Comparison of ENCODE assay signal across 22 cellular contexts in genomic region chr1:8223531-8223930, GRCh38.
DNase-seq lines count a peak whose midpoint lies in the region; ATAC-seq and TF ChIP-seq lines count a peak whose summit lies in the region.
"Had no signal": no experiment of that assay in that cellular context is flagged by ENCODE, and none has a peak within 500 bp of the region (broad histone marks: within the 10 kb centered on the region; RNA-seq: fewer than 3 reads in every experiment).

No MANE protein-coding gene starts in this region.

- TF ChIP-seq CTCF in RWPE1 (conservative IDR thresholded peaks at IDR 0.05; ENCODE audit: low read depth) (no peak), body of pancreas (IDR thresholded peaks at IDR 0.05) (no peak), heart left ventricle (IDR thresholded peaks at IDR 0.05) (no peak)

- peak overlapping the region; percentile 68 for H4K91ac ChIP-seq in trophoblast cell (ENCODE audit: low read depth, low read length)

- no peak overlapping the region for H2AFZ ChIP-seq in trophoblast cell (ENCODE audit: insufficient read depth, low read length, poor library complexity)
- H2AFZ ChIP-seq: GM23248, PC-9 had no signal

- 88% methylated on average over 1 of the region's 5 CpGs for WGBS in trophoblast cell (ENCODE audit: extremely low coverage, insufficient coverage, insufficient read length)
- WGBS in body of pancreas, 2 donors, result 88 to 96% methylated on average over 5 of the region's 5 CpGs
- 94 to 98% (median 95%) methylated on average over 5 of the region's 5 CpGs for WGBS in heart left ventricle, 4 donors

- POLR2A ChIA-PET in RWPE1 (lab: Yijun Ruan, JAX; ENCODE audit: low non-redundant PET), result no interaction called here

- DNase-seq in NCI-H345 (lab: John Stamatoyannopoulos, UW), result peak; percentile 22
- DNase-seq in NCI-H345 treated with DMSO at 0.1 percent for 48 hours (lab: John Stamatoyannopoulos, UW; ENCODE audit: unreplicated experiment), result no peak
- DNase-seq in RWPE1 (ENCODE audit: low spot score), result no peak
- no peak for DNase-seq in epithelial cell of prostate (ENCODE audit: low read depth, low spot score)
- DNase-seq in trophoblast cell, result no peak
- DNase-seq in activated CD4-positive, alpha-beta T cell treated with anti-CD3 and anti-CD28 coated beads, Interleukin-2, amount 50 U/mL, for 1 hour, result no peak
- no peak for DNase-seq in body of pancreas
- DNase-seq in heart left ventricle, result no peak
- DNase-seq: ACHN; CD4-positive, CD25-positive, alpha-beta regulatory T cell; GM23248; H7; KBM-7; MV-4-11; NCI-H1105 treated with DMSO at 0.1 percent for 48 hours; NCI-H2029; NCI-H446; NCI-H524 treated with DMSO at 0.1 percent for 48 hours; NCI-H774; PC-9; RPMI8226 had no signal

- H3K27ac ChIP-seq in RWPE1 (peak overlapping the region; percentile 88), epithelial cell of prostate (peak overlapping the region; percentile 85), trophoblast cell (ENCODE audit: low read depth, low read length) (peak overlapping the region; percentile 45), body of pancreas (no peak overlapping the region), heart left ventricle (no peak overlapping the region)
- H3K27ac ChIP-seq: 22Rv1, GM23248 had no signal

- H3K27me3 ChIP-seq in trophoblast cell (ENCODE audit: insufficient read depth, low read length) (no peaks in the 10 kb centered on the region), body of pancreas (no peaks in the 10 kb centered on the region), heart left ventricle (no peaks in the 10 kb centered on the region)

- H3K4me3 ChIP-seq in trophoblast cell (ENCODE audit: low read depth, low read length) (no peak overlapping the region), body of pancreas (no peak overlapping the region), heart left ventricle (no peak overlapping the region)
- H3K4me3 ChIP-seq: GM23248, PC-9 had no signal

- H3K79me2 ChIP-seq in trophoblast cell (ENCODE audit: control insufficient read depth, insufficient read depth, low read length, poor library complexity), result no peaks in the 10 kb centered on the region

- no peak overlapping the region for H3K4ac ChIP-seq in trophoblast cell (ENCODE audit: low read depth, low read length)

- peaks cover 24% of the 10 kb centered on the region for H3K79me1 ChIP-seq in trophoblast cell (ENCODE audit: low read length)

- peak overlapping the region; percentile 16 for H3K4me2 ChIP-seq in trophoblast cell (ENCODE audit: low read length)
- H3K4me2 ChIP-seq: PC-9 had no signal

- H3K36me3 ChIP-seq in trophoblast cell (ENCODE audit: control insufficient read depth in 1 of 2, insufficient read depth in 2 of 2, low read length in 2 of 2), result no peaks in the 10 kb centered on the region
- H3K36me3 ChIP-seq in body of pancreas (replicated peaks in 1 of 2; ENCODE audit: insufficient read depth in 1 of 2, low read depth in 2 of 2), result no peaks in the 10 kb centered on the region
- H3K36me3 ChIP-seq in heart left ventricle, result no peaks in the 10 kb centered on the region

- H3K4me1 ChIP-seq in trophoblast cell (ENCODE audit: control insufficient read depth in 1 of 2, insufficient read depth in 2 of 2, low read length in 2 of 2) (peaks cover 12 to 24% of the 10 kb centered on the region in 2 experiments), body of pancreas (no peaks in the 10 kb centered on the region), heart left ventricle (peaks cover 0 to 28% (median 0%) of the 10 kb centered on the region in 12 donors)

- H2AK5ac ChIP-seq in trophoblast cell (ENCODE audit: low read length), result no peak overlapping the region

- H3K9me3 ChIP-seq in trophoblast cell (ENCODE audit: insufficient read depth, low read depth, low read length), result peaks cover 6% of the 10 kb centered on the region
- H3K9me3 ChIP-seq in body of pancreas, result no peaks in the 10 kb centered on the region
- no peaks in the 10 kb centered on the region for H3K9me3 ChIP-seq in heart left ventricle

- TF ChIP-seq POLR2A in body of pancreas (IDR thresholded peaks at IDR 0.05), result no peak
- TF ChIP-seq POLR2A in heart left ventricle (IDR thresholded peaks at IDR 0.05), result no peak

- H3K23ac ChIP-seq in trophoblast cell (ENCODE audit: low read length), result no peak overlapping the region

- ATAC-seq in body of pancreas, result no peak
- no peak for ATAC-seq in heart left ventricle

- no peak overlapping the region for H3K14ac ChIP-seq in trophoblast cell (ENCODE audit: low read length)

- intact Hi-C loops in body of pancreas (cut with DNase I) (no loop called here), heart left ventricle (cut with DNase I) (no loop called here)

- no peak overlapping the region for H4K8ac ChIP-seq in trophoblast cell (ENCODE audit: low read depth, low read length)

- H4K12ac ChIP-seq in trophoblast cell (ENCODE audit: low read depth, low read length), result no peak overlapping the region

- H2BK5ac ChIP-seq in trophoblast cell (ENCODE audit: low read depth, low read length, poor library complexity), result no peak overlapping the region

- H2BK120ac ChIP-seq in trophoblast cell (ENCODE audit: insufficient read depth, low read length, poor library complexity), result peak overlapping the region; percentile 60

- H3K9ac ChIP-seq in trophoblast cell (ENCODE audit: low read length), result no peak overlapping the region
- H3K9ac ChIP-seq: GM23248 had no signal

- H3K18ac ChIP-seq in trophoblast cell (ENCODE audit: low read length), result no peak overlapping the region

- no peak overlapping the region for H2BK12ac ChIP-seq in trophoblast cell (ENCODE audit: low read length)

- CTCF ChIA-PET in RWPE1 (lab: Yijun Ruan, JAX), result interaction anchor here (0.7 kb wide), 1 partner anchor 192 kb away, joined by 4 read pairs; no protein-coding TSS in a partner anchor

Comparison
In these comparisons a context has a peak if more than half of its experiments do, and no peak if none do; other contexts are left out.
1. H3K27ac ChIP-seq: peak in RWPE1 (single experiment), epithelial cell of prostate (single experiment) and trophoblast cell (single experiment); none in body of pancreas (0 of 4) and heart left ventricle (0 of 12).